ENCODE assay signal across 26 cellular contexts in the genomic region with DNA sequence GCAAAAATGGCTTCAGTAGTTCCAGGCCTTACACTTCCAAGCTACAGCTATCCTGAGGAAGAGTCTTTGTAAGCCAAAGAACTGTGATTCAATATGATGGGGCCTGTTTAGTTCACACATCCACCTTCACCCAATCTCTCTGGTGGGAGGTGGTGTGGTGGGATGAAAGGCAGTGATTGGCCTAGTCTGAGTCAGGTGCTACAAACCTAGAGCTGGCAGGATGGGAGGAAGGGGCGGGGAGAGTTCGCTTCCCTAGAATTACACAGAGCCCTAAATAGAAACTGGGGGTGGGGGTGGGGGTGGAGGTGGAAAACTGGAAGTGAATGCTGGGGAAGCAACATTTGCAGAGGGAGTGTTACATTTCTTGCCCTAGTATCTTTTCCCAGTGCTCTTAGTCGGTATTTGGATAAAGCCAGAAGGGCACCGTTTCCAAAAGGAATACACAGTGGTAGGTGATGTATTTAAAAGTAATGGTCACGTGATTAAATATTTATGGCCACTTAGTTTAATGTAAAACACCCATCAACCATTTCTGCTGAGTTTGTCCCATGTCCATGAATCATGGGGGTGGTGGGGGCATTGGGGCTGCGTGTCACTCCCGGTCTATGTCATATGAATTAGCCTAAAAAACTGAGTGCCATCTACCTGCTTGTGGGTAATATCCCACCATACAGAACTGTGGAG.
DNase-seq lines count a peak whose midpoint lies in the region; ATAC-seq, FAIRE-seq and TF ChIP-seq lines count a peak whose summit lies in the region.
"Had no signal": no experiment of that assay in that cellular context is flagged by ENCODE, and none has a peak within 500 bp of the region (broad histone marks: within the 10 kb centered on the region; RNA-seq: fewer than 3 reads in every experiment).

No MANE protein-coding gene starts in this region.

- H3K4me1 ChIP-seq in transverse colon, result peaks cover 0 to 7% (median 0%) of the 10 kb centered on the region in 4 donors
- peaks cover 0 to 5% (median 2%) of the 10 kb centered on the region in 4 donors for H3K4me1 ChIP-seq in esophagus muscularis mucosa
- H3K4me1 ChIP-seq: suprapubic skin had no signal

- H3K27me3 ChIP-seq in transverse colon (no peaks in the 10 kb centered on the region), esophagus muscularis mucosa (no peaks in the 10 kb centered on the region)
- H3K27me3 ChIP-seq: ovary had no signal

- 83 to 93% methylated on average over 3 to 7 of the region's 7 CpGs for WGBS in transverse colon (ENCODE audit: low coverage in 1 of 2), 2 donors
- WGBS in esophagus muscularis mucosa, result 80% methylated on average over 7 of the region's 7 CpGs

- no peak for TF ChIP-seq CTCF in WTC11 (IDR thresholded peaks at IDR 0.05)
- no peak for TF ChIP-seq CTCF in transverse colon (IDR thresholded peaks at IDR 0.05)
- TF ChIP-seq CTCF in esophagus muscularis mucosa (IDR thresholded peaks at IDR 0.05), result no peak

- peak; percentile 63 for FAIRE-seq in GM19239 (lab: Jason Lieb, UNC)

- CTCF ChIA-PET in WTC11 (lab: Charles Lee), result interaction anchor here (0.5 to 0.6 kb wide), 2 partner anchors 108 to 190 kb away, joined by 3 to 5 read pairs; no protein-coding TSS in a partner anchor

- peaks cover 38% of the 10 kb centered on the region for H3K4me1 Mint-ChIP-seq in WTC11
- peaks cover 3% of the 10 kb centered on the region for H3K4me1 Mint-ChIP-seq in activated naive CD8-positive, alpha-beta T cell treated with anti-CD3 and anti-CD28 coated beads for 36 hours
- H3K4me1 Mint-ChIP-seq: CD4-positive, alpha-beta memory T cell; T-cell had no signal

- H3K4me3 Mint-ChIP-seq in WTC11, result no peak overlapping the region
- no peak overlapping the region for H3K4me3 Mint-ChIP-seq in activated naive CD8-positive, alpha-beta T cell treated with anti-CD3 and anti-CD28 coated beads for 36 hours
- H3K4me3 Mint-ChIP-seq: activated CD4-positive, alpha-beta memory T cell treated with anti-CD3 and anti-CD28 coated beads, Interleukin-2, amount 10 ng/mL, durations not matched to agents 7 days and 5 days; CD4-positive, alpha-beta memory T cell; naive thymus-derived CD4-positive, alpha-beta T cell; T-cell had no signal

- no peaks in the 10 kb centered on the region; the same call in 1 of the 2 replicates for H3K27me3 Mint-ChIP-seq in WTC11 (ENCODE audit: low read depth)
- peaks cover 4% of the 10 kb centered on the region for H3K27me3 Mint-ChIP-seq in activated naive CD8-positive, alpha-beta T cell treated with anti-CD3 and anti-CD28 coated beads for 36 hours

- H3K27ac Mint-ChIP-seq in WTC11, result no peak overlapping the region
- H3K27ac Mint-ChIP-seq in activated naive CD8-positive, alpha-beta T cell treated with anti-CD3 and anti-CD28 coated beads for 36 hours, result no peak overlapping the region
- H3K27ac Mint-ChIP-seq: activated CD4-positive, alpha-beta memory T cell treated with anti-CD3 and anti-CD28 coated beads, Interleukin-2, amount 10 ng/mL, durations not matched to agents 7 days and 5 days; CD4-positive, alpha-beta memory T cell; T-cell had no signal

- peaks cover 10% of the 10 kb centered on the region for H3K36me3 Mint-ChIP-seq in WTC11
- H3K36me3 Mint-ChIP-seq in activated naive CD8-positive, alpha-beta T cell treated with anti-CD3 and anti-CD28 coated beads for 36 hours, result no peaks in the 10 kb centered on the region
- H3K36me3 Mint-ChIP-seq: CD4-positive, alpha-beta memory T cell; T-cell had no signal

- intact Hi-C loops in transverse colon (cut with DNase I; ENCODE audit: low total_unique reads), result no loop called here
- intact Hi-C loops in esophagus muscularis mucosa (cut with DNase I), result no loop called here

- peak; percentile 65 for DNase-seq in Ammon's horn (ENCODE audit: low spot score)
- no peak for DNase-seq in GM19239 (ENCODE audit: insufficient read length, low spot score)
- no peak for DNase-seq in WTC11 (ENCODE audit: low spot score)
- DNase-seq in iPS-NIHi7 (ENCODE audit: extremely low spot score), result peak; percentile 41
- DNase-seq in activated naive CD8-positive, alpha-beta T cell treated with anti-CD3 and anti-CD28 coated beads for 36 hours, result no peak
- no peak for DNase-seq in transverse colon
- no peak for DNase-seq in esophagus muscularis mucosa (ENCODE audit: extremely low spot score)
- DNase-seq: activated CD4-positive, alpha-beta memory T cell treated with anti-CD3 and anti-CD28 coated beads, Interleukin-2, amount 10 ng/mL, durations not matched to agents 7 days and 5 days; activated naive CD4-positive, alpha-beta T cell treated with Interleukin-2 at 50 U/mL for 16 hours; activated T-cell treated with anti-CD3 and anti-CD28 coated beads, Interleukin-2, amount 50 U/mL, for 1 hour; CD4-positive, alpha-beta memory T cell; GDM1; Karpas-422; kidney glomerular epithelial cell; mesenchymal stem cell; naive thymus-derived CD4-positive, alpha-beta T cell; NCI-H1105; NCI-H2081 treated with DMSO at 0.1 percent for 48 hours; NCI-H510A treated with DMSO at 0.1 percent for 48 hours; ovary; T-cell; WERI-Rb-1 had no signal

- ATAC-seq in WTC11, result peak; percentile 55
- ATAC-seq: sciatic nerve, T-cell had no signal

- H3K36me3 ChIP-seq in transverse colon (no peaks in the 10 kb centered on the region), esophagus muscularis mucosa (no peaks in the 10 kb centered on the region)
- H3K36me3 ChIP-seq: HAP-1, ovary, suprapubic skin, WERI-Rb-1 had no signal

- no peak for TF ChIP-seq EP300 in transverse colon (IDR thresholded peaks at IDR 0.05; ENCODE audit: low read depth)
- TF ChIP-seq EP300 in esophagus muscularis mucosa (IDR thresholded peaks at IDR 0.05), result no peak

- H3K27ac ChIP-seq in transverse colon (no peak overlapping the region), esophagus muscularis mucosa (replicated peaks in 1 of 4) (no peak overlapping the region)
- H3K27ac ChIP-seq: ovary, RWPE1, suprapubic skin, WERI-Rb-1 had no signal

- POLR2A ChIA-PET in WTC11 (lab: Charles Lee), result no interaction called here

- no peak for TF ChIP-seq POLR2A in transverse colon (IDR thresholded peaks at IDR 0.05)
- no peak for TF ChIP-seq POLR2A in esophagus muscularis mucosa (IDR thresholded peaks at IDR 0.05; ENCODE audit: low read depth)

- H3K4me3 ChIP-seq in transverse colon (no peak overlapping the region), esophagus muscularis mucosa (no peak overlapping the region)
- H3K4me3 ChIP-seq: HAP-1, ovary, suprapubic skin had no signal

- in situ Hi-C loops in transverse colon (cut with MboI; ENCODE audit: low pct_ligation_motif_present in 1 of 4, low pct_unique_long_range_greater_than_20kb in 1 of 4, low sequenced_read_pairs in 3 of 4), result no loop called here

- H3K9me3 ChIP-seq in transverse colon (no peaks in the 10 kb centered on the region), esophagus muscularis mucosa (no peaks in the 10 kb centered on the region)
- H3K9me3 ChIP-seq: HAP-1, ovary, suprapubic skin had no signal

- peaks cover 20% of the 10 kb centered on the region for H3K9me3 Mint-ChIP-seq in WTC11
- peaks cover 2% of the 10 kb centered on the region for H3K9me3 Mint-ChIP-seq in activated naive CD8-positive, alpha-beta T cell treated with anti-CD3 and anti-CD28 coated beads for 36 hours

TF ChIP-seq in WTC11, 78 proteins besides CTCF, POLR2A, EP300 and RAD21:
- TF ChIP-seq JUN (CRISPR knock-in tag; IDR thresholded peaks at IDR 0.05), result no peak
- TF ChIP-seq, protein P1, sequence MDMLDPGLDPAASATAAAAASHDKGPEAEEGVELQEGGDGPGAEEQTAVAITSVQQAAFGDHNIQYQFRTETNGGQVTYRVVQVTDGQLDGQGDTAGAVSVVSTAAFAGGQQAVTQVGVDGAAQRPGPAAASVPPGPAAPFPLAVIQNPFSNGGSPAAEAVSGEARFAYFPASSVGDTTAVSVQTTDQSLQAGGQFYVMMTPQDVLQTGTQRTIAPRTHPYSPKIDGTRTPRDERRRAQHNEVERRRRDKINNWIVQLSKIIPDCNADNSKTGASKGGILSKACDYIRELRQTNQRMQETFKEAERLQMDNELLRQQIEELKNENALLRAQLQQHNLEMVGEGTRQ (CRISPR knock-in tag; IDR thresholded peaks at IDR 0.05), result peak; percentile 61; the same call in 1 of the 2 replicates
TF ChIP-seq in WTC11: peak in this region for 1.

Comparison
In these comparisons a context has a peak if more than half of its experiments do, and no peak if none do; other contexts are left out.
1. DNase-seq: peak in Ammon's horn (single experiment) and iPS-NIHi7 (single experiment); none in GM19239 (single experiment), WTC11 (single experiment), activated naive CD8-positive, alpha-beta T cell treated with anti-CD3 and anti-CD28 coated beads for 36 hours (single experiment), transverse colon (single experiment) and esophagus muscularis mucosa (single experiment).